Comparison of ENCODE assay signal across 1 cellular context in the genomic region with DNA sequence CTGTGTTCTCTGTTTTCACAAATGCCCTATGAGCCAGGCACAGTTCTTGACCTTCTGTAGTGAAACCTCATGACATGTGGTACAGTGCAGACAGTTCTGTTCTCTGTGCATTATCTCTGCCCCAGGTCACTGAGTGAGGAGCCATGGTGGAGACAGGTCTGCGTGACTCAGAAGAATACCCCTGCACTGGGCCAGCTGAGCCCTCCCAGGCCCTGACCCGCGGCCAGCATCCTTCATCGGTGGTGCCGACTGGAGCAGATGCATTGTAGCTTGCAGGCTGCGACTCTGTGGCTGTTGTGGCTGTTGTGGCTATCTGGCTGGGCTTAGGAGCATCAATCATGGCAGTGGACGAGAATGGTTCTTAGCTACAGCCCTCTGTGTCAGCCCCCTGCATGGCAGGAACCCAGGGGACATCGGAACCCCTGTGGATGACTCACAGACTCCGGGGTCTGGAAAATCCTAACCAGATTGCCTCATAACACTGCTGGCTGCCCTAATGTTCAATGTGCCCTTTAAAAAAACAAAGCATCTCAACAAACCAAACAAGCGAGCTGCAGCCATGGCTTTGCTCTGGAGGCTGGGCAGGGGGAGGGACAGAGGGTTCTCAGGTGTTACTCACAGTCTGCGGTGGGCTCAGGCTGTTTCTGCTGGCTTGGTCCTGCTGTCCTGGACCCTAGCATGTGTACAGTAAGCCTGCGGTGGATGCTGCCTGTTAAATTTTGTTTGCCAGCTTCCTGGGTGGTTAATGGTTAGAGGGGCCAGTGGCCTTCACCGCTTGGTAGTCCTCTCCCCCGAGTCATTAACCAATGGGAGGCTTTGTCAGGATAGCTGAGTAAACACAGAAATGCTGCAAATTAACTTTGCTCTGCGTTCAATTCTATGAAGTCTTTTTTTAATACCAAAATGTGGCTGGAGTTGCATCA.
TF ChIP-seq lines count a peak whose summit lies in the region.

A gene with protein sequence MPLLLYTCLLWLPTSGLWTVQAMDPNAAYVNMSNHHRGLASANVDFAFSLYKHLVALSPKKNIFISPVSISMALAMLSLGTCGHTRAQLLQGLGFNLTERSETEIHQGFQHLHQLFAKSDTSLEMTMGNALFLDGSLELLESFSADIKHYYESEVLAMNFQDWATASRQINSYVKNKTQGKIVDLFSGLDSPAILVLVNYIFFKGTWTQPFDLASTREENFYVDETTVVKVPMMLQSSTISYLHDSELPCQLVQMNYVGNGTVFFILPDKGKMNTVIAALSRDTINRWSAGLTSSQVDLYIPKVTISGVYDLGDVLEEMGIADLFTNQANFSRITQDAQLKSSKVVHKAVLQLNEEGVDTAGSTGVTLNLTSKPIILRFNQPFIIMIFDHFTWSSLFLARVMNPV (minus strand): TSS at position 689 of the 923 bp plus-strand sequence. CDS start 8,688 bp downstream, outside the sequence.

TF ChIP-seq in HepG2, 621 proteins besides CTCF, POLR2A, EP300 and RAD21 (continued from another document and continues in another):
- TF ChIP-seq, protein P1, sequence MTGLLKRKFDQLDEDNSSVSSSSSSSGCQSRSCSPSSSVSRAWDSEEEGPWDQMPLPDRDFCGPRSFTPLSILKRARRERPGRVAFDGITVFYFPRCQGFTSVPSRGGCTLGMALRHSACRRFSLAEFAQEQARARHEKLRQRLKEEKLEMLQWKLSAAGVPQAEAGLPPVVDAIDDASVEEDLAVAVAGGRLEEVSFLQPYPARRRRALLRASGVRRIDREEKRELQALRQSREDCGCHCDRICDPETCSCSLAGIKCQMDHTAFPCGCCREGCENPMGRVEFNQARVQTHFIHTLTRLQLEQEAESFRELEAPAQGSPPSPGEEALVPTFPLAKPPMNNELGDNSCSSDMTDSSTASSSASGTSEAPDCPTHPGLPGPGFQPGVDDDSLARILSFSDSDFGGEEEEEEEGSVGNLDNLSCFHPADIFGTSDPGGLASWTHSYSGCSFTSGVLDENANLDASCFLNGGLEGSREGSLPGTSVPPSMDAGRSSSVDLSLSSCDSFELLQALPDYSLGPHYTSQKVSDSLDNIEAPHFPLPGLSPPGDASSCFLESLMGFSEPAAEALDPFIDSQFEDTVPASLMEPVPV (CRISPR knock-in tag; IDR thresholded peaks at IDR 0.05): peak; percentile 59; the same call in 1 of the 2 replicates
- no peak for TF ChIP-seq ZNF672 (CRISPR knock-in tag; IDR thresholded peaks at IDR 0.05)
- TF ChIP-seq MXD4 (CRISPR knock-in tag; IDR thresholded peaks at IDR 0.05): 0 out of 2 replicates have a peak, but pooled peaks have one; percentile 37
- no peak for TF ChIP-seq ELF4 (CRISPR knock-in tag; IDR thresholded peaks at IDR 0.05; ENCODE audit: borderline replicate concordance)
- TF ChIP-seq SKIL (CRISPR knock-in tag; IDR thresholded peaks at IDR 0.05; ENCODE audit: borderline replicate concordance): peak; percentile 65; the same call in 1 of the 2 replicates
- TF ChIP-seq ATF5 (CRISPR knock-in tag; IDR thresholded peaks at IDR 0.05; ENCODE audit: low read depth): no peak
- TF ChIP-seq SUZ12 (IDR thresholded peaks at IDR 0.05; ENCODE audit: low read depth, low read length): no peak
- TF ChIP-seq, protein P2, sequence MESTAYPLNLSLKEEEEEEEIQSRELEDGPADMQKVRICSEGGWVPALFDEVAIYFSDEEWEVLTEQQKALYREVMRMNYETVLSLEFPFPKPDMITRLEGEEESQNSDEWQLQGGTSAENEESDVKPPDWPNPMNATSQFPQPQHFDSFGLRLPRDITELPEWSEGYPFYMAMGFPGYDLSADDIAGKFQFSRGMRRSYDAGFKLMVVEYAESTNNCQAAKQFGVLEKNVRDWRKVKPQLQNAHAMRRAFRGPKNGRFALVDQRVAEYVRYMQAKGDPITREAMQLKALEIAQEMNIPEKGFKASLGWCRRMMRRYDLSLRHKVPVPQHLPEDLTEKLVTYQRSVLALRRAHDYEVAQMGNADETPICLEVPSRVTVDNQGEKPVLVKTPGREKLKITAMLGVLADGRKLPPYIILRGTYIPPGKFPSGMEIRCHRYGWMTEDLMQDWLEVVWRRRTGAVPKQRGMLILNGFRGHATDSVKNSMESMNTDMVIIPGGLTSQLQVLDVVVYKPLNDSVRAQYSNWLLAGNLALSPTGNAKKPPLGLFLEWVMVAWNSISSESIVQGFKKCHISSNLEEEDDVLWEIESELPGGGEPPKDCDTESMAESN (CRISPR knock-in tag; conservative IDR thresholded peaks at IDR 0.05): peak; percentile 67; the same call in 1 of the 2 replicates
- no peak; the same call in 1 of the 2 replicates for TF ChIP-seq ZNF644 (CRISPR knock-in tag; IDR thresholded peaks at IDR 0.05; ENCODE audit: low read depth)
- TF ChIP-seq ZNF552 (CRISPR knock-in tag; IDR thresholded peaks at IDR 0.05; ENCODE audit: borderline replicate concordance): no peak
- TF ChIP-seq RBFOX2 (IDR thresholded peaks at IDR 0.05; ENCODE audit: low read depth, low read length): peak; percentile 36; the same call in 1 of the 2 replicates
- TF ChIP-seq, protein P3, sequence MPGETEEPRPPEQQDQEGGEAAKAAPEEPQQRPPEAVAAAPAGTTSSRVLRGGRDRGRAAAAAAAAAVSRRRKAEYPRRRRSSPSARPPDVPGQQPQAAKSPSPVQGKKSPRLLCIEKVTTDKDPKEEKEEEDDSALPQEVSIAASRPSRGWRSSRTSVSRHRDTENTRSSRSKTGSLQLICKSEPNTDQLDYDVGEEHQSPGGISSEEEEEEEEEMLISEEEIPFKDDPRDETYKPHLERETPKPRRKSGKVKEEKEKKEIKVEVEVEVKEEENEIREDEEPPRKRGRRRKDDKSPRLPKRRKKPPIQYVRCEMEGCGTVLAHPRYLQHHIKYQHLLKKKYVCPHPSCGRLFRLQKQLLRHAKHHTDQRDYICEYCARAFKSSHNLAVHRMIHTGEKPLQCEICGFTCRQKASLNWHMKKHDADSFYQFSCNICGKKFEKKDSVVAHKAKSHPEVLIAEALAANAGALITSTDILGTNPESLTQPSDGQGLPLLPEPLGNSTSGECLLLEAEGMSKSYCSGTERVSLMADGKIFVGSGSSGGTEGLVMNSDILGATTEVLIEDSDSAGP (CRISPR knock-in tag; IDR thresholded peaks at IDR 0.05; ENCODE audit: borderline replicate concordance): peak; percentile 84; the same call in 1 of the 2 replicates
- TF ChIP-seq IRX3 (CRISPR knock-in tag; IDR thresholded peaks at IDR 0.05; ENCODE audit: borderline replicate concordance, low read depth): peak; percentile 78; the same call in 1 of the 2 replicates
- TF ChIP-seq ZNF468 (CRISPR knock-in tag; IDR thresholded peaks at IDR 0.05): no peak
- no peak for TF ChIP-seq REXO4 (CRISPR knock-in tag; IDR thresholded peaks at IDR 0.05; ENCODE audit: borderline replicate concordance)
- TF ChIP-seq SP2 (CRISPR knock-in tag; IDR thresholded peaks at IDR 0.05): no peak
- TF ChIP-seq STAG1 (CRISPR knock-in tag; IDR thresholded peaks at IDR 0.05): peak; percentile 12
- TF ChIP-seq BRD4 (CRISPR knock-in tag; IDR thresholded peaks at IDR 0.05): no peak
- no peak for TF ChIP-seq ZNF878 (CRISPR knock-in tag; IDR thresholded peaks at IDR 0.05)
- TF ChIP-seq ZBTB42 (CRISPR knock-in tag; IDR thresholded peaks at IDR 0.05): no peak
- TF ChIP-seq PHF5A (CRISPR knock-in tag; IDR thresholded peaks at IDR 0.05; ENCODE audit: low read depth, unreplicated experiment): no peak
- peak; percentile 87 for TF ChIP-seq RXRB (CRISPR knock-in tag; IDR thresholded peaks at IDR 0.05; ENCODE audit: borderline replicate concordance)
- 0 out of 2 replicates have a peak, but pooled peaks have one; percentile 49 for TF ChIP-seq SRY (CRISPR knock-in tag; IDR thresholded peaks at IDR 0.05)
- TF ChIP-seq, protein P4, sequence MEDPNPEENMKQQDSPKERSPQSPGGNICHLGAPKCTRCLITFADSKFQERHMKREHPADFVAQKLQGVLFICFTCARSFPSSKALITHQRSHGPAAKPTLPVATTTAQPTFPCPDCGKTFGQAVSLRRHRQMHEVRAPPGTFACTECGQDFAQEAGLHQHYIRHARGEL (CRISPR knock-in tag; IDR thresholded peaks at IDR 0.05): no peak; the same call in 1 of the 2 replicates
- TF ChIP-seq, protein P5, sequence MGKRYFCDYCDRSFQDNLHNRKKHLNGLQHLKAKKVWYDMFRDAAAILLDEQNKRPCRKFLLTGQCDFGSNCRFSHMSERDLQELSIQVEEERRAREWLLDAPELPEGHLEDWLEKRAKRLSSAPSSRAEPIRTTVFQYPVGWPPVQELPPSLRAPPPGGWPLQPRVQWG (CRISPR knock-in tag; IDR thresholded peaks at IDR 0.05; ENCODE audit: borderline replicate concordance, low read depth): no peak
- TF ChIP-seq TSC22D2 (CRISPR knock-in tag; IDR thresholded peaks at IDR 0.05; ENCODE audit: borderline replicate concordance): peak; percentile 44; the same call in 1 of the 2 replicates
- TF ChIP-seq MEIS1 (CRISPR knock-in tag; IDR thresholded peaks at IDR 0.05; ENCODE audit: borderline replicate concordance): 0 out of 2 replicates have a peak, but pooled peaks have one; percentile 66
- TF ChIP-seq ZNF660 (CRISPR knock-in tag; IDR thresholded peaks at IDR 0.05; ENCODE audit: borderline replicate concordance, low read depth): no peak
- TF ChIP-seq, protein P6, sequence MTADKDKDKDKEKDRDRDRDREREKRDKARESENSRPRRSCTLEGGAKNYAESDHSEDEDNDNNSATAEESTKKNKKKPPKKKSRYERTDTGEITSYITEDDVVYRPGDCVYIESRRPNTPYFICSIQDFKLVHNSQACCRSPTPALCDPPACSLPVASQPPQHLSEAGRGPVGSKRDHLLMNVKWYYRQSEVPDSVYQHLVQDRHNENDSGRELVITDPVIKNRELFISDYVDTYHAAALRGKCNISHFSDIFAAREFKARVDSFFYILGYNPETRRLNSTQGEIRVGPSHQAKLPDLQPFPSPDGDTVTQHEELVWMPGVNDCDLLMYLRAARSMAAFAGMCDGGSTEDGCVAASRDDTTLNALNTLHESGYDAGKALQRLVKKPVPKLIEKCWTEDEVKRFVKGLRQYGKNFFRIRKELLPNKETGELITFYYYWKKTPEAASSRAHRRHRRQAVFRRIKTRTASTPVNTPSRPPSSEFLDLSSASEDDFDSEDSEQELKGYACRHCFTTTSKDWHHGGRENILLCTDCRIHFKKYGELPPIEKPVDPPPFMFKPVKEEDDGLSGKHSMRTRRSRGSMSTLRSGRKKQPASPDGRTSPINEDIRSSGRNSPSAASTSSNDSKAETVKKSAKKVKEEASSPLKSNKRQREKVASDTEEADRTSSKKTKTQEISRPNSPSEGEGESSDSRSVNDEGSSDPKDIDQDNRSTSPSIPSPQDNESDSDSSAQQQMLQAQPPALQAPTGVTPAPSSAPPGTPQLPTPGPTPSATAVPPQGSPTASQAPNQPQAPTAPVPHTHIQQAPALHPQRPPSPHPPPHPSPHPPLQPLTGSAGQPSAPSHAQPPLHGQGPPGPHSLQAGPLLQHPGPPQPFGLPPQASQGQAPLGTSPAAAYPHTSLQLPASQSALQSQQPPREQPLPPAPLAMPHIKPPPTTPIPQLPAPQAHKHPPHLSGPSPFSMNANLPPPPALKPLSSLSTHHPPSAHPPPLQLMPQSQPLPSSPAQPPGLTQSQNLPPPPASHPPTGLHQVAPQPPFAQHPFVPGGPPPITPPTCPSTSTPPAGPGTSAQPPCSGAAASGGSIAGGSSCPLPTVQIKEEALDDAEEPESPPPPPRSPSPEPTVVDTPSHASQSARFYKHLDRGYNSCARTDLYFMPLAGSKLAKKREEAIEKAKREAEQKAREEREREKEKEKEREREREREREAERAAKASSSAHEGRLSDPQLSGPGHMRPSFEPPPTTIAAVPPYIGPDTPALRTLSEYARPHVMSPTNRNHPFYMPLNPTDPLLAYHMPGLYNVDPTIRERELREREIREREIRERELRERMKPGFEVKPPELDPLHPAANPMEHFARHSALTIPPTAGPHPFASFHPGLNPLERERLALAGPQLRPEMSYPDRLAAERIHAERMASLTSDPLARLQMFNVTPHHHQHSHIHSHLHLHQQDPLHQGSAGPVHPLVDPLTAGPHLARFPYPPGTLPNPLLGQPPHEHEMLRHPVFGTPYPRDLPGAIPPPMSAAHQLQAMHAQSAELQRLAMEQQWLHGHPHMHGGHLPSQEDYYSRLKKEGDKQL (CRISPR knock-in tag; IDR thresholded peaks at IDR 0.05; ENCODE audit: low read depth): no peak
- TF ChIP-seq GABPA (IDR thresholded peaks at IDR 0.05; ENCODE audit: low read depth, low read length): no peak
- TF ChIP-seq GABPA (CRISPR knock-in tag; IDR thresholded peaks at IDR 0.05; ENCODE audit: low read depth): peak; percentile 58; the same call in 1 of the 2 replicates
- no peak for TF ChIP-seq RAD51 (IDR thresholded peaks at IDR 0.05; ENCODE audit: borderline replicate concordance)
- TF ChIP-seq ZNF124 (CRISPR knock-in tag; IDR thresholded peaks at IDR 0.05): no peak
- TF ChIP-seq ATF1 (CRISPR knock-in tag; IDR thresholded peaks at IDR 0.05): no peak
- 0 out of 2 replicates have a peak, but pooled peaks have one; percentile 21 for TF ChIP-seq HNRNPL (IDR thresholded peaks at IDR 0.05; ENCODE audit: low read depth, low read length)
- no peak for TF ChIP-seq PRDM4 (CRISPR knock-in tag; IDR thresholded peaks at IDR 0.05; ENCODE audit: borderline replicate concordance)
- peak; percentile 85 for TF ChIP-seq ZNF781 (CRISPR knock-in tag; IDR thresholded peaks at IDR 0.05; ENCODE audit: borderline replicate concordance, not compliant biosample characterization)
